8 cellular contexts compared by ENCODE assay signal in genomic region chr17:19507673-19508326, GRCh38. TPM values are rescaled to one million over a fixed set of nuclear protein-coding genes. Genes with fewer than 3 reads are reported as not detected.
DNase-seq lines count a peak whose midpoint lies in the region; ATAC-seq and TF ChIP-seq lines count a peak whose summit lies in the region.

No MANE protein-coding gene starts in this region.

- H3K27ac Mint-ChIP-seq in activated CD8-positive, alpha-beta T cell treated with anti-CD3 and anti-CD28 coated beads for 36 hours: peak overlapping the region; percentile 90

- H3K9me3 Mint-ChIP-seq in activated CD8-positive, alpha-beta T cell treated with anti-CD3 and anti-CD28 coated beads for 36 hours: no peaks in the 10 kb centered on the region

- WGBS in lower leg skin, 2 donors: 1% methylated on average over 32 to 50 of the region's 51 CpGs

- POLR2A ChIA-PET in activated CD8-positive, alpha-beta T cell treated with anti-CD3 and anti-CD28 coated beads for 36 hours (lab: Charles Lee): no interaction called here

- ATAC-seq in GM18870 (IDR thresholded peaks at IDR 0.05; ENCODE audit: unreplicated experiment) (peak; percentile 55), HG03432 (IDR thresholded peaks at IDR 0.05; ENCODE audit: unreplicated experiment) (peak; percentile 78)
- ATAC-seq in activated CD8-positive, alpha-beta T cell treated with anti-CD3 and anti-CD28 coated beads for 36 hours: peak; percentile 81

- peaks cover 2% of the 10 kb centered on the region for H3K36me3 Mint-ChIP-seq in activated CD8-positive, alpha-beta T cell treated with anti-CD3 and anti-CD28 coated beads for 36 hours (ENCODE audit: low read depth)

- H3K4me1 ChIP-seq in ACC112 (ENCODE audit: control insufficient read depth, insufficient read depth, low read length, unreplicated experiment): peaks cover 1% of the 10 kb centered on the region

- CTCF ChIA-PET in activated CD8-positive, alpha-beta T cell treated with anti-CD3 and anti-CD28 coated beads for 36 hours (lab: Charles Lee): no interaction called here

- peak overlapping the region; percentile 62 for H2AFZ ChIP-seq in ACC112 (ENCODE audit: low read length, unreplicated experiment)

- H3K79me2 ChIP-seq in ACC112 (ENCODE audit: control insufficient read depth, insufficient read depth, low read length, unreplicated experiment): no peaks in the 10 kb centered on the region

- DNase-seq in NCI-H526 treated with DMSO at 0.1 percent for 48 hours (lab: John Stamatoyannopoulos, UW) (peak; percentile 55), ecto neural progenitor cell (ENCODE audit: low spot score) (peak; percentile 100), lower leg skin (ENCODE audit: low spot score in 2 of 2) (peak; percentile 94 to 99)
- peak; percentile 80 for DNase-seq in activated CD8-positive, alpha-beta T cell treated with anti-CD3 and anti-CD28 coated beads for 36 hours
- DNase-seq in stimulated activated CD4-positive, alpha-beta T cell treated with anti-CD3 and anti-CD28 coated beads, Interleukin-4, amount 100 ng/mL, for 24 hours: peak; percentile 87

- no peaks in the 10 kb centered on the region for H3K36me3 ChIP-seq in ACC112 (ENCODE audit: insufficient read depth, low read length)

- intact Hi-C loops in activated CD8-positive, alpha-beta T cell treated with anti-CD3 and anti-CD28 coated beads for 36 hours (cut with micrococcal nuclease): no loop called here
- intact Hi-C loops in lower leg skin (cut with DNase I; ENCODE audit: low total_unique reads): no loop called here

- H3K4me3 Mint-ChIP-seq in activated CD8-positive, alpha-beta T cell treated with anti-CD3 and anti-CD28 coated beads for 36 hours: peak overlapping the region; percentile 79

- H3K27ac ChIP-seq in ACC112 (ENCODE audit: low read depth, low read length): peak overlapping the region; percentile 47

- H3K27me3 ChIP-seq in ACC112 (ENCODE audit: insufficient read depth, low read length): no peaks in the 10 kb centered on the region

- TF ChIP-seq POLR2A in lower leg skin (IDR thresholded peaks at IDR 0.05): no peak

- peaks cover 5% of the 10 kb centered on the region for H3K27me3 Mint-ChIP-seq in activated CD8-positive, alpha-beta T cell treated with anti-CD3 and anti-CD28 coated beads for 36 hours

- TF ChIP-seq CTCF in activated CD8-positive, alpha-beta T cell treated with anti-CD3 and anti-CD28 coated beads for 36 hours (IDR thresholded peaks at IDR 0.05): no peak
- no peak for TF ChIP-seq CTCF in lower leg skin (IDR thresholded peaks at IDR 0.05)

- H3K4me3 ChIP-seq in ACC112 (ENCODE audit: low read depth, low read length) (peak overlapping the region; percentile 83), lower leg skin (ENCODE audit: low read depth, poor library complexity, severe bottlenecking) (peak overlapping the region; percentile 76)

- peaks cover 8% of the 10 kb centered on the region for H3K4me1 Mint-ChIP-seq in activated CD8-positive, alpha-beta T cell treated with anti-CD3 and anti-CD28 coated beads for 36 hours (ENCODE audit: low read depth)

RNA-seq across cellular contexts. Expression of gene SLC47A1, which starts 25.9 kb away (rescaled TPM):
- under 1 TPM in 1 of 2 experiments, not detected in 1; 0.11 TPM for total RNA-seq in activated CD8-positive, alpha-beta T cell treated with anti-CD3 and anti-CD28 coated beads for 36 hours
- 10 to 100 TPM in 3 of 4 donors, 1 to 10 TPM in 1; 9.7 to 62.7 (median 30.6) TPM for total RNA-seq in lower leg skin

Comparison
In these comparisons a context has a peak if more than half of its experiments do, and no peak if none do; other contexts are left out.
1. Peak in every context shown above with its lines: DNase-seq, ATAC-seq, H3K4me3 ChIP-seq and H3K27ac ChIP-seq.
2. RNA of gene SLC47A1, which starts 25.9 kb away (total RNA-seq): 9.7 to 62.7 TPM in lower leg skin; 0.11 TPM in activated CD8-positive, alpha-beta T cell treated with anti-CD3 and anti-CD28 coated beads for 36 hours; every median in the first group is over 4 times any median in the second.